In genomic region chr11:3086671-3087150, GRCh38 we compare ENCODE assay signal across 23 cellular contexts.
"Had no signal": no experiment of that assay in that cellular context is flagged by ENCODE, and none has a peak within 500 bp of the region (broad histone marks: within the 10 kb centered on the region; RNA-seq: fewer than 3 reads in every experiment).

No MANE protein-coding gene starts in this region.

- H3K9me3 ChIP-seq: esophagus squamous epithelium, gastrocnemius medialis, spleen, thyroid gland, upper lobe of right lung had no signal

- DNase-seq: activated CD4-positive, alpha-beta T cell treated with anti-CD3 and anti-CD28 coated beads for 1 hour; activated CD4-positive, alpha-beta T cell treated with anti-CD3 and anti-CD28 coated beads, Interleukin-2, amount 50 U/mL, for 1 hour; activated CD8-positive, alpha-beta T cell treated with anti-CD3 and anti-CD28 coated beads, Interleukin-2, amount 10 ng/mL, durations not matched to agents 7 days and 5 days; activated naive CD4-positive, alpha-beta T cell treated with Interleukin-2 at 50 U/mL for 16 hours; activated naive CD8-positive, alpha-beta T cell treated with anti-CD3 and anti-CD28 coated beads, Interleukin-2, amount 10 ng/mL, durations not matched to agents 7 days and 5 days; amniotic stem cell; cerebellar nuclear complex; cortex of kidney; esophagus squamous epithelium; hypothalamus; mammary epithelial cell; natural killer cell; spleen; stimulated activated CD4-positive, alpha-beta T cell treated with anti-CD3 and anti-CD28 coated beads, Interleukin-4, amount 100 ng/mL, for 1 hour; stimulated activated naive CD4-positive, alpha-beta T cell; T-helper 1 cell; T-helper 9 cell; thyroid gland; upper lobe of right lung had no signal

- H3K36me3 Mint-ChIP-seq: activated naive CD8-positive, alpha-beta T cell treated with anti-CD3 and anti-CD28 coated beads, Interleukin-2, amount 10 ng/mL, durations not matched to agents 7 days and 5 days; mesothelial cell of epicardium; natural killer cell had no signal

- H3K79me2 ChIP-seq: parathyroid adenoma had no signal

- ATAC-seq: activated CD8-positive, alpha-beta T cell treated with anti-CD3 and anti-CD28 coated beads, Interleukin-2, amount 10 ng/mL, durations not matched to agents 7 days and 5 days; gastrocnemius medialis; upper lobe of right lung had no signal

- H3K36me3 ChIP-seq: gastrocnemius medialis had no signal

- H2AFZ ChIP-seq: parathyroid adenoma had no signal

- H3K27ac Mint-ChIP-seq: activated CD8-positive, alpha-beta T cell treated with anti-CD3 and anti-CD28 coated beads, Interleukin-2, amount 10 ng/mL, durations not matched to agents 7 days and 5 days; activated naive CD8-positive, alpha-beta T cell treated with anti-CD3 and anti-CD28 coated beads, Interleukin-2, amount 10 ng/mL, durations not matched to agents 7 days and 5 days; endodermal cell; mesothelial cell of epicardium had no signal

- H3K9me3 Mint-ChIP-seq: activated naive CD8-positive, alpha-beta T cell treated with anti-CD3 and anti-CD28 coated beads, Interleukin-2, amount 10 ng/mL, durations not matched to agents 7 days and 5 days; endodermal cell; mesothelial cell of epicardium; natural killer cell had no signal

- H3K4me1 Mint-ChIP-seq: endodermal cell, mesothelial cell of epicardium had no signal

- H3K27me3 ChIP-seq: thyroid gland, upper lobe of right lung had no signal

- H3K27ac ChIP-seq: esophagus squamous epithelium, gastrocnemius medialis, parathyroid adenoma, spleen, thyroid gland, upper lobe of right lung had no signal

- H3K4me3 ChIP-seq: esophagus squamous epithelium, gastrocnemius medialis, spleen, thyroid gland, upper lobe of right lung had no signal

- H3K4me3 Mint-ChIP-seq: activated CD8-positive, alpha-beta T cell treated with anti-CD3 and anti-CD28 coated beads, Interleukin-2, amount 10 ng/mL, durations not matched to agents 7 days and 5 days; activated naive CD8-positive, alpha-beta T cell treated with anti-CD3 and anti-CD28 coated beads, Interleukin-2, amount 10 ng/mL, durations not matched to agents 7 days and 5 days; endodermal cell; mesothelial cell of epicardium had no signal

- H3K9ac ChIP-seq: parathyroid adenoma had no signal

- H3K4me1 ChIP-seq: parathyroid adenoma, upper lobe of right lung had no signal
